Comparison of ENCODE assay signal across 15 cellular contexts in genomic region chr9:130308081-130308571, GRCh38. TPM values are rescaled to one million over a fixed set of nuclear protein-coding genes. Genes with fewer than 3 reads are reported as not detected.
"Had no signal": no experiment of that assay in that cellular context is flagged by ENCODE, and none has a peak within 500 bp of the region (broad histone marks: within the 10 kb centered on the region; RNA-seq: fewer than 3 reads in every experiment).

No MANE protein-coding gene starts in this region.

- H3K9me3 ChIP-seq: heart left ventricle, left lung, psoas muscle had no signal

- DNase-seq: effector memory CD4-positive, alpha-beta T cell; hypothalamus; mesendoderm; naive B cell; small intestine; stimulated activated CD4-positive, alpha-beta T cell treated with anti-CD3 and anti-CD28 coated beads, Interleukin-12 subunit alpha, Interleukin-12 subunit beta, amount 100 ng/mL, for 4 hours; stimulated activated CD4-positive, alpha-beta T cell treated with anti-CD3 and anti-CD28 coated beads, Interleukin-2, amount 100 ng/mL, for 48 hours; stimulated activated naive CD4-positive, alpha-beta T cell treated with Interleukin-2 at 50 U/mL for 16 hours; trophoblast cell had no signal

- ATAC-seq: esophagus mucosa, heart left ventricle, left lung, psoas muscle had no signal

- H3K27ac ChIP-seq: heart left ventricle, left lung, psoas muscle had no signal

- H3K36me3 ChIP-seq: left lung had no signal

- H3K4me1 ChIP-seq: left lung, psoas muscle had no signal

- H3K4me3 ChIP-seq: heart left ventricle, left lung, lung, psoas muscle had no signal

- H3K27me3 ChIP-seq: heart left ventricle had no signal

RNA-seq across cellular contexts. Expression of gene HMCN2, which starts 42.6 kb away (rescaled TPM):
- polyA plus RNA-seq: fibroblast of lung had no signal
